Comparison of ENCODE assay signal across 8 cellular contexts in the genomic region with DNA sequence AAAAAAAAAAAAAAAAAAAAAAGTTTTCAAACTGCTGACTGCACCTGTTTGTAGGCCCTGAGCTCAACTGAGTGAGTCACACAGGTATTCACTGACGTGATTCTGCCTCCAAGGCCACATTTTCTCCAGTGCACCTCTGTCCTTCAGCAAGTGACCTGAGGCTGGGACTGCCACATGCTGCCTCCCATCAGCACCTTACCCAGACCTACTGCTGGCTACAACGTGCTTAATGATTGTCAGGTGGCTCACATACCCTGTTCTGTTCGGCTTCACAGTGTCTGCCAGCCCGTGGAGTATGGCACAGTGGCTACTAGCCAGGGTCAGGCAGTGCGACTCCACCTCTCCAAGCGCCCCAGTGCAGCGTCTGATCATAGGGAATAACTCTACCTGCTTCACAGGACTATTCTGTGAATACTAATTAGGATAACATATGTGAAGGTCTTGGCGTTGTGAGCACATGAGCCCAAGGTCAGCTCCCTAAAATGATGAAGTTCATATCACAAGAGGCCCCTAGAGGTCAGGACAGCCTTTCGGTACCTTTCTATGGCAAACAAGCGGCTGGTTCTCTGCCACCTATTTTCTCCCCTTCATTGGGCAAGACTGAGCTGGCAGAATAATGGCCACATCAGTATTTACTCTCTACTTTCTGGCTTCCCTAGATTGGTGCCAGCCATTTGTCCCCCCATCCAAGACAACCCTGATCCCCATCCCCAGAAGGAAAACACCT. TPM values are rescaled to one million over a fixed set of nuclear protein-coding genes. Genes with fewer than 3 reads are reported as not detected.
DNase-seq lines count a peak whose midpoint lies in the region; ATAC-seq and TF ChIP-seq lines count a peak whose summit lies in the region.
"Had no signal": no experiment of that assay in that cellular context is flagged by ENCODE, and none has a peak within 500 bp of the region (broad histone marks: within the 10 kb centered on the region; RNA-seq: fewer than 3 reads in every experiment).

No MANE protein-coding gene starts in this region.

- TF ChIP-seq CTCF in GM23338 (conservative IDR thresholded peaks at IDR 0.05; ENCODE audit: low read depth in 2 of 2) (peak; percentile 59 to 76), progenitor cell of endocrine pancreas (IDR thresholded peaks at IDR 0.05; ENCODE audit: unreplicated experiment) (peak; percentile 38), GM20000 (IDR thresholded peaks at IDR 0.05; ENCODE audit: extremely low read depth, missing control alignments) (no peak)

- in situ Hi-C loops in GM23248 (cut with MboI): no loop called here

- H3K4me3 ChIP-seq in GM23338: no peak overlapping the region
- no peak overlapping the region for H3K4me3 ChIP-seq in GM23248

- H3K27me3 Mint-ChIP-seq in GM23338 (ENCODE audit: insufficient read depth, low read depth, poor library complexity): peaks cover 17% of the 10 kb centered on the region
- H3K27me3 Mint-ChIP-seq in progenitor cell of endocrine pancreas: no peaks in the 10 kb centered on the region

- H3K4me3 Mint-ChIP-seq in GM23338 (no peak overlapping the region), progenitor cell of endocrine pancreas (ENCODE audit: low read depth) (no peak overlapping the region)
- H3K4me3 Mint-ChIP-seq: activated B cell treated with CpG ODN at 0.5 μM for 24 hours had no signal

- peak; percentile 79 for DNase-seq in GM23338 (ENCODE audit: low spot score)
- DNase-seq in NCI-H526 (lab: John Stamatoyannopoulos, UW): peak; percentile 41 to 73
- peak; percentile 36 for DNase-seq in cerebellum (ENCODE audit: low spot score)
- no peak for DNase-seq in progenitor cell of endocrine pancreas (ENCODE audit: low spot score, unreplicated experiment)
- DNase-seq in dermis blood vessel endothelial cell: no peak
- no peak for DNase-seq in GM20000 (ENCODE audit: low spot score)
- DNase-seq in GM23248: no peak
- DNase-seq: activated B cell treated with CpG ODN at 0.5 μM for 24 hours had no signal

- H3F3A ChIP-seq in GM23338 (replicated peaks; ENCODE audit: low read depth): no peaks in the 10 kb centered on the region; the same call in 1 of the 2 replicates
- H3F3A ChIP-seq in GM23248 (ENCODE audit: insufficient read depth): 0 out of 2 replicates have a peak, but pooled peaks cover 9% of the 10 kb centered on the region

- 91 to 94% methylated on average over 10 of the region's 10 CpGs for WGBS in GM23248 (ENCODE audit: low coverage in 1 of 2, low lambda C conversion rate in 2 of 2, missing lambda C conversion rate in 2 of 2), 2 experiments

- H3K27me3 ChIP-seq in GM23338 (ENCODE audit: insufficient read depth) (no peaks in the 10 kb centered on the region), GM23248 (replicated peaks; ENCODE audit: insufficient read depth) (no peaks in the 10 kb centered on the region)

- no peaks in the 10 kb centered on the region for H3K36me3 Mint-ChIP-seq in GM23338 (ENCODE audit: low read depth)
- H3K36me3 Mint-ChIP-seq in progenitor cell of endocrine pancreas (ENCODE audit: insufficient read depth): no peaks in the 10 kb centered on the region

- H3K9me2 ChIP-seq in GM23338 (ENCODE audit: insufficient read depth): no peaks in the 10 kb centered on the region
- H3K9me2 ChIP-seq in GM23248 (ENCODE audit: insufficient read depth): no peaks in the 10 kb centered on the region

- H3K4me1 ChIP-seq in GM23338 (ENCODE audit: insufficient read depth) (0 out of 2 replicates have a peak, but pooled peaks cover 5% of the 10 kb centered on the region), GM23248 (ENCODE audit: insufficient read depth) (peaks cover 10% of the 10 kb centered on the region)

- no peaks in the 10 kb centered on the region for H3K9me3 ChIP-seq in GM23248 (ENCODE audit: low read depth)

- no peaks in the 10 kb centered on the region for H3K36me3 ChIP-seq in GM23338 (ENCODE audit: insufficient read depth)
- no peaks in the 10 kb centered on the region for H3K36me3 ChIP-seq in GM23248 (ENCODE audit: low read depth)

- H3K27ac ChIP-seq in GM23338 (ENCODE audit: low read depth) (no peak overlapping the region), GM23248 (no peak overlapping the region)

- ATAC-seq in GM23338: peak; percentile 63

- H4K20me1 ChIP-seq in GM23338 (replicated peaks; ENCODE audit: insufficient read depth) (no peaks in the 10 kb centered on the region), GM23248 (ENCODE audit: insufficient read depth) (no peaks in the 10 kb centered on the region)

- no peak overlapping the region for H2AFZ ChIP-seq in GM23338
- H2AFZ ChIP-seq in GM23248: no peak overlapping the region

- H3K9me3 Mint-ChIP-seq in GM23338: no peaks in the 10 kb centered on the region; the same call in 2 of the 3 replicates
- H3K9me3 Mint-ChIP-seq in progenitor cell of endocrine pancreas (ENCODE audit: low read depth): no peaks in the 10 kb centered on the region
- H3K9me3 Mint-ChIP-seq: activated B cell treated with CpG ODN at 0.5 μM for 24 hours had no signal

- no peak overlapping the region for H3K4me2 ChIP-seq in GM23338
- H3K4me2 ChIP-seq in GM23248 (ENCODE audit: unreplicated experiment): no peak overlapping the region

- no peaks in the 10 kb centered on the region for H3K79me2 ChIP-seq in GM23338 (replicated peaks; ENCODE audit: insufficient read depth)
- no peaks in the 10 kb centered on the region for H3K79me2 ChIP-seq in GM23248 (ENCODE audit: insufficient read depth)

- no peak overlapping the region for H3K9ac ChIP-seq in GM23248

- peak overlapping the region; percentile 42; the same call in 1 of the 2 replicates for H3K27ac Mint-ChIP-seq in GM23338
- peak overlapping the region; percentile 47 for H3K27ac Mint-ChIP-seq in progenitor cell of endocrine pancreas
- H3K27ac Mint-ChIP-seq: activated B cell treated with CpG ODN at 0.5 μM for 24 hours had no signal

- H3K4me1 Mint-ChIP-seq in GM23338 (peaks cover 24% of the 10 kb centered on the region), progenitor cell of endocrine pancreas (ENCODE audit: low read depth) (peaks cover 10% of the 10 kb centered on the region)
- H3K4me1 Mint-ChIP-seq: activated B cell treated with CpG ODN at 0.5 μM for 24 hours had no signal

RNA-seq across cellular contexts. Expression of a gene that starts 28.1 kb away (rescaled TPM):
- 6.0 and 6.3 TPM in 2 replicates for total RNA-seq in GM23338 (2014; rRNA removed; shearing (Covaris generic))
- 3.9 and 4.9 TPM in 2 replicates for polyA plus RNA-seq in GM23338 (2016; fragmentation: Nextera tagmentation; extraction: Ambion mirVana)
- total RNA-seq in cerebellum: 2.7 TPM
- total RNA-seq in progenitor cell of endocrine pancreas: 0.29 and 0.31 TPM in 2 replicates
- 0.68 TPM in 1 of 2 replicates, not detected in the other for total RNA-seq in dermis blood vessel endothelial cell
- total RNA-seq in GM23248 (2014; rRNA removed; shearing (Covaris generic)): 0.76 TPM in 1 of 2 replicates, not detected in the other
- polyA plus RNA-seq in GM23248 (2016; fragmentation: Nextera tagmentation; extraction: Ambion mirVana): 0.49 TPM in 2 replicates
- total RNA-seq: activated B cell treated with CpG ODN at 0.5 μM for 24 hours had no signal

Comparison
In these comparisons a context has a peak if more than half of its experiments do, and no peak if none do; other contexts are left out.
1. DNase-seq: peak in GM23338 (single experiment), NCI-H526 (2 of 2) and cerebellum (single experiment); none in progenitor cell of endocrine pancreas (single experiment), dermis blood vessel endothelial cell (single experiment), GM20000 (single experiment) and GM23248 (single experiment).